In the genomic region with DNA sequence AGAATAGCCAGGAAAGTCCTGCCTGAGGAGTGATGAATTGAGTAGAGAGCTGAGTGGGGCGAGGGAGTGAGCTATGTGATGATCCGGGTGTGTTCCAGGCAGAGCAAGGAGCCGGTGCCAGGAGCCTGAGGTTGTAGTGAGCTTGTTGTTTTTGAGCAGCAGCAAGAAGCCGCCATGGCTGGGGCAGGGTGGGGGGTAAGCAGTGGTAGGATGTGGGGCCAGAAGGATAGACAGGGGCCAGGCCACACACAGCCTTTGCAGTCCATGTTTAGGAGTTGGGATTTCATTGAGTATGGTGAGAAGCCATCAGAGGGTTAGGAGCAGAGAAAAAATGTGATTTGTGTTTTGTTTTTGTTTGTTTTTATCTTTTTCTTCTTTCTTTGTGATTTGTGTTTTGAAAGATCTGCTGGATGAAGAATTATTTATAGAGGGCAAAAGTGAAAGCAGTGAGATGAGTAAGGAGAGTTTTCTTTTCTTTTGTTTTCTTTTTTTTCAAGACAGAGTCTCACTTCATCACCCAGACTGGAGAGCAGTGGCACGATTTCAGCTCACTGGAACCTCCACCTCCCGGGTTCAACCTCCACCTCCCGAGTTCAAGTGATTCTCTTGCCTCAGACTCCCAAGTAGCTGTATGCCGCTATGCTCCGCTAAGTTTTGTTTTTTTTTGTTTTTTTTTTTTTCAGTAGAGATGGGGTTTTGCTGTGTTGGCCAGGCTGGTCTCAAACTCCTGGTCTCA, we compare ENCODE assay signal across 10 cellular contexts.
DNase-seq lines count a peak whose midpoint lies in the region; ATAC-seq and TF ChIP-seq lines count a peak whose summit lies in the region.
"Had no signal": no experiment of that assay in that cellular context is flagged by ENCODE, and none has a peak within 500 bp of the region (broad histone marks: within the 10 kb centered on the region; RNA-seq: fewer than 3 reads in every experiment).

No MANE protein-coding gene starts in this region.

- H3K36me3 Mint-ChIP-seq in IgD-negative memory B cell (peaks cover 3% of the 10 kb centered on the region), naive B cell (peaks cover 0 to 4% of the 10 kb centered on the region in 2 donors), osteocyte (ENCODE audit: unreplicated experiment) (peaks cover 6% of the 10 kb centered on the region)

- H3K27ac Mint-ChIP-seq in IgD-negative memory B cell (peak overlapping the region in 2 of 3 donors; percentile 52 to 93), naive B cell (peak overlapping the region; percentile 17 to 95 (median 68)), osteocyte (ENCODE audit: unreplicated experiment) (no peak overlapping the region)

- H3K4me3 Mint-ChIP-seq in IgD-negative memory B cell (peak overlapping the region in 3 of 4 donors; percentile 41 to 82 (median 64)), naive B cell (peak overlapping the region in 6 of 8 donors; percentile 0 to 69 (median 35)), osteocyte (ENCODE audit: unreplicated experiment) (no peak overlapping the region)
- H3K4me3 Mint-ChIP-seq: activated T-helper 1 cell treated with anti-CD3 and anti-CD28 coated beads, Interleukin-12 subunit alpha, Interleukin-12 subunit beta, Interleukin-2, Interleukin-4 antibody, amounts not matched to agents 30 ng/mL and 10 ng/mL and 1 ng/mL, durations not matched to agents 14 hours and 24 hours and 36 hours had no signal

- H3K9me3 Mint-ChIP-seq in IgD-negative memory B cell (no peaks in the 10 kb centered on the region), naive B cell (peaks cover 0 to 5% (median 0%) of the 10 kb centered on the region in 7 donors), osteocyte (ENCODE audit: unreplicated experiment) (peaks cover 9% of the 10 kb centered on the region)

- peak; percentile 88 for ATAC-seq in GM18867 (IDR thresholded peaks at IDR 0.05; ENCODE audit: unreplicated experiment)
- peak; percentile 60 for ATAC-seq in HG02623 (IDR thresholded peaks at IDR 0.05; ENCODE audit: unreplicated experiment)
- ATAC-seq in naive B cell (ENCODE audit: low read depth in 2 of 2), result no peak
- no peak for ATAC-seq in SK-N-SH treated with all-trans-retinoic acid at 6 μM for 48 hours

- H3K4me1 Mint-ChIP-seq in IgD-negative memory B cell, result peaks cover 16 to 33% (median 19%) of the 10 kb centered on the region in 3 donors
- peaks cover 16 to 49% (median 40%) of the 10 kb centered on the region in 3 donors for H3K4me1 Mint-ChIP-seq in naive B cell
- peaks cover 5% of the 10 kb centered on the region for H3K4me1 Mint-ChIP-seq in osteocyte (ENCODE audit: unreplicated experiment)

- H3K27me3 Mint-ChIP-seq in IgD-negative memory B cell, result no peaks in the 10 kb centered on the region
- no peaks in the 10 kb centered on the region for H3K27me3 Mint-ChIP-seq in naive B cell
- peaks cover 29% of the 10 kb centered on the region for H3K27me3 Mint-ChIP-seq in osteocyte (ENCODE audit: unreplicated experiment)

- DNase-seq in naive B cell, result no peak
- DNase-seq in Ammon's horn (ENCODE audit: low spot score), result no peak
- no peak for DNase-seq in osteocyte (ENCODE audit: extremely low spot score, unreplicated experiment)
- no peak for DNase-seq in amygdala (lab: John Stamatoyannopoulos, UW)
- DNase-seq: Calu3 had no signal

- no peak for TF ChIP-seq CTCF in osteocyte (IDR thresholded peaks at IDR 0.05)

TF ChIP-seq in SK-N-SH treated with all-trans-retinoic acid at 6 μM for 48 hours, 23 proteins besides CTCF, POLR2A, EP300 and RAD21:
- TF ChIP-seq ZNF8 (CRISPR knock-in tag; IDR thresholded peaks at IDR 0.05), result no peak
- no peak for TF ChIP-seq RARB (CRISPR knock-in tag; IDR thresholded peaks at IDR 0.05)
- TF ChIP-seq ZNF70 (CRISPR knock-in tag; IDR thresholded peaks at IDR 0.05), result no peak
- no peak for TF ChIP-seq ZNF565 (CRISPR knock-in tag; conservative IDR thresholded peaks at IDR 0.05; ENCODE audit: low read depth)
- no peak for TF ChIP-seq ZFP30 (CRISPR knock-in tag; IDR thresholded peaks at IDR 0.05)
- TF ChIP-seq TCF4 (CRISPR knock-in tag; IDR thresholded peaks at IDR 0.05; ENCODE audit: borderline replicate concordance), result no peak
- TF ChIP-seq ZFP3 (CRISPR knock-in tag; IDR thresholded peaks at IDR 0.05), result no peak
- TF ChIP-seq CSDC2 (CRISPR knock-in tag; IDR thresholded peaks at IDR 0.05), result no peak
- no peak for TF ChIP-seq TOX (CRISPR knock-in tag; IDR thresholded peaks at IDR 0.05; ENCODE audit: borderline replicate concordance)
- no peak for TF ChIP-seq OSR1 (CRISPR knock-in tag; IDR thresholded peaks at IDR 0.05)
- no peak for TF ChIP-seq BACH2 (CRISPR knock-in tag; IDR thresholded peaks at IDR 0.05; ENCODE audit: borderline replicate concordance)

Comparison
In these comparisons a context has a peak if more than half of its experiments do, and no peak if none do; other contexts are left out.
1. ATAC-seq: peak in GM18867 (single experiment) and HG02623 (single experiment); none in naive B cell (0 of 2) and SK-N-SH treated with all-trans-retinoic acid at 6 μM for 48 hours (single experiment).